Comparison of ENCODE assay signal across 9 cellular contexts in genomic region chr20:31694842-31695593, GRCh38. TPM values are rescaled to one million over a fixed set of nuclear protein-coding genes. Genes with fewer than 3 reads are reported as not detected.
DNase-seq lines count a peak whose midpoint lies in the region; ATAC-seq and TF ChIP-seq lines count a peak whose summit lies in the region.
"Had no signal": no experiment of that assay in that cellular context is flagged by ENCODE, and none has a peak within 500 bp of the region (broad histone marks: within the 10 kb centered on the region; RNA-seq: fewer than 3 reads in every experiment).

No MANE protein-coding gene starts in this region.

- no peak overlapping the region for H3K9ac ChIP-seq in mucosa of rectum (ENCODE audit: low read depth in 1 of 2, low read length in 2 of 2)

- H3K27ac ChIP-seq in right atrium auricular region (peak overlapping the region; percentile 40 to 51), ascending aorta (peak overlapping the region; percentile 74 to 96), mucosa of rectum (ENCODE audit: low read depth in 2 of 2, low read length in 2 of 2) (peak overlapping the region; percentile 1 to 52), vagina (peak overlapping the region; percentile 21)

- H3K4me3 ChIP-seq in right atrium auricular region (no peak overlapping the region), ascending aorta (no peak overlapping the region), mucosa of rectum (ENCODE audit: low read length in 2 of 2) (no peak overlapping the region), vagina (no peak overlapping the region)

- no peak for ATAC-seq in HG03565 (IDR thresholded peaks at IDR 0.05; ENCODE audit: unreplicated experiment)

- no peaks in the 10 kb centered on the region for H3K36me3 ChIP-seq in right atrium auricular region
- H3K36me3 ChIP-seq in ascending aorta: peaks cover 9 to 23% of the 10 kb centered on the region in 2 donors
- H3K36me3 ChIP-seq in mucosa of rectum (ENCODE audit: control insufficient read depth in 2 of 2, insufficient read depth in 2 of 2, low read length in 2 of 2): peaks cover 9 to 12% of the 10 kb centered on the region in 2 donors
- no peaks in the 10 kb centered on the region for H3K36me3 ChIP-seq in vagina

- no peak for TF ChIP-seq CTCF in right atrium auricular region (IDR thresholded peaks at IDR 0.05)
- no peak for TF ChIP-seq CTCF in ascending aorta (IDR thresholded peaks at IDR 0.05)
- TF ChIP-seq CTCF in vagina (IDR thresholded peaks at IDR 0.05): no peak

- no peaks in the 10 kb centered on the region for H3K9me3 ChIP-seq in right atrium auricular region
- no peaks in the 10 kb centered on the region for H3K9me3 ChIP-seq in ascending aorta
- no peaks in the 10 kb centered on the region for H3K9me3 ChIP-seq in mucosa of rectum (ENCODE audit: control insufficient read depth in 2 of 2, low read length in 2 of 2)
- no peaks in the 10 kb centered on the region for H3K9me3 ChIP-seq in vagina

- intact Hi-C loops in cardiac septum (cut with DNase I): no loop called here
- intact Hi-C loops in ascending aorta (cut with DNase I): no loop called here
- intact Hi-C loops in vagina (cut with DNase I): no loop called here

- peaks cover 0 to 75% of the 10 kb centered on the region in 2 donors for H3K4me1 ChIP-seq in right atrium auricular region
- H3K4me1 ChIP-seq in ascending aorta: peaks cover 13 to 55% of the 10 kb centered on the region in 2 donors
- H3K4me1 ChIP-seq in mucosa of rectum (ENCODE audit: control insufficient read depth in 2 of 2, insufficient read depth in 2 of 2, low read length in 2 of 2): peaks cover 16 to 22% of the 10 kb centered on the region in 2 donors
- peaks cover 47% of the 10 kb centered on the region for H3K4me1 ChIP-seq in vagina

- no peaks in the 10 kb centered on the region for H3K27me3 ChIP-seq in right atrium auricular region
- no peaks in the 10 kb centered on the region for H3K27me3 ChIP-seq in ascending aorta
- H3K27me3 ChIP-seq in mucosa of rectum (ENCODE audit: control insufficient read depth in 2 of 2, insufficient read depth in 2 of 2, low read length in 2 of 2): no peaks in the 10 kb centered on the region
- no peaks in the 10 kb centered on the region for H3K27me3 ChIP-seq in vagina

- DNase-seq in right atrium auricular region (ENCODE audit: low spot score): no peak
- DNase-seq in cardiac septum (ENCODE audit: low spot score): no peak
- no peak for DNase-seq in ascending aorta (ENCODE audit: low spot score in 2 of 2)
- no peak for DNase-seq in vagina (ENCODE audit: extremely low spot score in 2 of 2)
- DNase-seq in SHP77 treated with DMSO at 0.1 percent for 48 hours (lab: John Stamatoyannopoulos, UW): no peak
- no peak for DNase-seq in NCI-H1417 treated with DMSO at 0.1 percent for 48 hours (lab: John Stamatoyannopoulos, UW)
- DNase-seq: T-helper 9 cell had no signal

- no peak for TF ChIP-seq POLR2A in vagina (IDR thresholded peaks at IDR 0.05)

RNA-seq across cellular contexts. Expression of gene BCL2L1, which starts 27.6 kb away (rescaled TPM):
- 10 to 100 TPM; 84.2 to 93.5 TPM for total RNA-seq in right atrium auricular region
- total RNA-seq in cardiac septum: 42.5 TPM
- total RNA-seq in ascending aorta: 200 TPM
- total RNA-seq in vagina: 57.2 TPM

RNA-seq across cellular contexts. Expression of gene TPX2, which starts 44.1 kb away (rescaled TPM):
- 1 to 10 TPM in 1 of 2 donors, under 1 TPM in 1; 0.20 to 2.9 TPM for total RNA-seq in right atrium auricular region
- total RNA-seq in cardiac septum: 0.78 TPM
- not detected for total RNA-seq in ascending aorta
- total RNA-seq in vagina: 6.1 TPM

RNA-seq across cellular contexts. Expression of gene COX4I2, which starts 57.3 kb away (rescaled TPM):
- total RNA-seq in right atrium auricular region (1 to 10 TPM; 6.8 to 9.0 TPM), cardiac septum (11.3 TPM), ascending aorta (61.4 TPM), vagina (2.5 TPM)

Comparison
In these comparisons a context has a peak if more than half of its experiments do, and no peak if none do; other contexts are left out.
1. H3K27ac ChIP-seq: peak in every context shown above with its lines; median percentile 85 in ascending aorta; 46 in right atrium auricular region; 26 in mucosa of rectum; 21 in vagina.